ENCODE assay signal across 14 cellular contexts in the genomic region with DNA sequence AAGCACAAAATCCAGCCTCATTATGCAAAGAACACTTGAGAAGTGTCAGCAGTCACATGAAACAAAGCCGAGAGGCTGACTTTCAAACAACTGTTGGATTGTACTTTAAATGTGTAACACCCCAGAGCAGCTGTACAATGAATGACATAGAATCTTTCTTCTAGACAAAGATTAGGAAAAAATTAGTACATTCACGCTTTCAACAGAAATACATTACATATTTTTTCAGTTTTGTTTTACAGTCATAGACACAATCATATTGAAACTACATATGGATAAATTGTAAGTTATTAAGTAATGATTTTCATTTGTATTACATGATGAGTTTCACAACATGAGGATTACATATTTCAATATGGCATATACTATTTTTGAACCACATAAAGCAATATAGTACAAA. TPM values are rescaled to one million over a fixed set of nuclear protein-coding genes. Genes with fewer than 3 reads are reported as not detected.
A peak's percentile ranks its signal among the peaks of the same experiment; 100 is the strongest.
DNase-seq lines count a peak whose midpoint lies in the region; ATAC-seq and TF ChIP-seq lines count a peak whose summit lies in the region.
"Had no signal": no experiment of that assay in that cellular context is flagged by ENCODE, and none has a peak within 500 bp of the region (broad histone marks: within the 10 kb centered on the region; RNA-seq: fewer than 3 reads in every experiment).

No MANE protein-coding gene starts in this region.

- no peaks in the 10 kb centered on the region for H3K9me3 Mint-ChIP-seq in activated CD4-positive, alpha-beta memory T cell treated with anti-CD3 and anti-CD28 coated beads for 36 hours
- H3K9me3 Mint-ChIP-seq: activated T-helper 1 cell treated with anti-CD3 and anti-CD28 coated beads, Interleukin-12 subunit alpha, Interleukin-12 subunit beta, Interleukin-2, Interleukin-4 antibody, amounts not matched to agents 30 ng/mL and 10 ng/mL and 1 ng/mL, durations not matched to agents 14 hours and 24 hours and 36 hours had no signal

- intact Hi-C loops in activated CD4-positive, alpha-beta memory T cell treated with anti-CD3 and anti-CD28 coated beads for 36 hours (cut with micrococcal nuclease), result loop anchor here (1.0 kb wide), 1 partner anchor 72 kb away; no protein-coding TSS in a partner anchor

- in situ Hi-C loops in GM13976 (cut with MboI; ENCODE audit: low sequenced_read_pairs, unreplicated experiment), result no loop called here

- no peak for TF ChIP-seq CTCF in GM13976 (IDR thresholded peaks at IDR 0.05; ENCODE audit: borderline replicate concordance, control extremely low read depth, extremely low read depth, insufficient read depth, missing control alignments)

- CTCF ChIA-PET in activated CD4-positive, alpha-beta memory T cell treated with anti-CD3 and anti-CD28 coated beads for 36 hours (lab: Charles Lee), result no interaction called here

- peaks cover 28% of the 10 kb centered on the region for H3K27me3 Mint-ChIP-seq in activated CD4-positive, alpha-beta memory T cell treated with anti-CD3 and anti-CD28 coated beads for 36 hours

- peaks cover 10% of the 10 kb centered on the region for H3K4me1 Mint-ChIP-seq in activated CD4-positive, alpha-beta memory T cell treated with anti-CD3 and anti-CD28 coated beads for 36 hours (ENCODE audit: low read depth)
- H3K4me1 Mint-ChIP-seq: B cell had no signal

- H3K27ac Mint-ChIP-seq in activated CD4-positive, alpha-beta memory T cell treated with anti-CD3 and anti-CD28 coated beads for 36 hours, result no peak overlapping the region
- H3K27ac Mint-ChIP-seq: activated T-helper 1 cell treated with anti-CD3 and anti-CD28 coated beads, Interleukin-12 subunit alpha, Interleukin-12 subunit beta, Interleukin-2, Interleukin-4 antibody, amounts not matched to agents 30 ng/mL and 10 ng/mL and 1 ng/mL, durations not matched to agents 14 hours and 24 hours and 36 hours; B cell had no signal

- H3K4me3 Mint-ChIP-seq in activated CD4-positive, alpha-beta memory T cell treated with anti-CD3 and anti-CD28 coated beads for 36 hours, result no peak overlapping the region
- H3K4me3 Mint-ChIP-seq: activated T-helper 1 cell treated with anti-CD3 and anti-CD28 coated beads, Interleukin-12 subunit alpha, Interleukin-12 subunit beta, Interleukin-2, Interleukin-4 antibody, amounts not matched to agents 30 ng/mL and 10 ng/mL and 1 ng/mL, durations not matched to agents 14 hours and 24 hours and 36 hours; B cell had no signal

- DNase-seq in GM13976 (ENCODE audit: low spot score) (peak; percentile 13), GM19238 (ENCODE audit: insufficient read length, low spot score) (peak; percentile 9), NCI-H82 treated with DMSO at 0.1 percent for 48 hours (lab: John Stamatoyannopoulos, UW; ENCODE audit: unreplicated experiment) (no peak), T1000 (lab: John Stamatoyannopoulos, UW) (no peak)
- no peak for DNase-seq in activated CD4-positive, alpha-beta memory T cell treated with anti-CD3 and anti-CD28 coated beads for 36 hours
- no peak for DNase-seq in activated CD4-positive, alpha-beta T cell treated with anti-CD3 and anti-CD28 coated beads, Interleukin-2, amount 50 U/mL, for 48 hours
- DNase-seq: left cardiac atrium, NCI-H1105 had no signal

- ATAC-seq in HG02623 (IDR thresholded peaks at IDR 0.05; ENCODE audit: unreplicated experiment), result peak; percentile 78
- peak; percentile 90 for ATAC-seq in HG03432 (IDR thresholded peaks at IDR 0.05; ENCODE audit: unreplicated experiment)
- ATAC-seq: left cardiac atrium had no signal

- POLR2A ChIA-PET in activated CD4-positive, alpha-beta memory T cell treated with anti-CD3 and anti-CD28 coated beads for 36 hours (lab: Charles Lee), result no interaction called here

- H3K36me3 Mint-ChIP-seq in activated CD4-positive, alpha-beta memory T cell treated with anti-CD3 and anti-CD28 coated beads for 36 hours, result no peaks in the 10 kb centered on the region

RNA-seq across cellular contexts. Expression of a gene that starts 10.6 kb away (rescaled TPM):
- total RNA-seq in activated CD4-positive, alpha-beta memory T cell treated with anti-CD3 and anti-CD28 coated beads for 36 hours, result not detected
- total RNA-seq: activated T-helper 1 cell treated with anti-CD3 and anti-CD28 coated beads, Interleukin-12 subunit alpha, Interleukin-12 subunit beta, Interleukin-2, Interleukin-4 antibody, amounts not matched to agents 30 ng/mL and 10 ng/mL and 1 ng/mL, durations not matched to agents 14 hours and 24 hours and 36 hours; B cell; chondrocyte; left cardiac atrium; osteoblast had no signal

Comparison
In these comparisons a context has a peak if more than half of its experiments do, and no peak if none do; other contexts are left out.
1. DNase-seq: peak in GM13976 (single experiment) and GM19238 (single experiment); none in activated CD4-positive, alpha-beta memory T cell treated with anti-CD3 and anti-CD28 coated beads for 36 hours (single experiment), NCI-H82 treated with DMSO at 0.1 percent for 48 hours (single experiment), T1000 (single experiment) and activated CD4-positive, alpha-beta T cell treated with anti-CD3 and anti-CD28 coated beads, Interleukin-2, amount 50 U/mL, for 48 hours (0 of 2).